ENCODE assay signal across 28 cellular contexts in the genomic region with DNA sequence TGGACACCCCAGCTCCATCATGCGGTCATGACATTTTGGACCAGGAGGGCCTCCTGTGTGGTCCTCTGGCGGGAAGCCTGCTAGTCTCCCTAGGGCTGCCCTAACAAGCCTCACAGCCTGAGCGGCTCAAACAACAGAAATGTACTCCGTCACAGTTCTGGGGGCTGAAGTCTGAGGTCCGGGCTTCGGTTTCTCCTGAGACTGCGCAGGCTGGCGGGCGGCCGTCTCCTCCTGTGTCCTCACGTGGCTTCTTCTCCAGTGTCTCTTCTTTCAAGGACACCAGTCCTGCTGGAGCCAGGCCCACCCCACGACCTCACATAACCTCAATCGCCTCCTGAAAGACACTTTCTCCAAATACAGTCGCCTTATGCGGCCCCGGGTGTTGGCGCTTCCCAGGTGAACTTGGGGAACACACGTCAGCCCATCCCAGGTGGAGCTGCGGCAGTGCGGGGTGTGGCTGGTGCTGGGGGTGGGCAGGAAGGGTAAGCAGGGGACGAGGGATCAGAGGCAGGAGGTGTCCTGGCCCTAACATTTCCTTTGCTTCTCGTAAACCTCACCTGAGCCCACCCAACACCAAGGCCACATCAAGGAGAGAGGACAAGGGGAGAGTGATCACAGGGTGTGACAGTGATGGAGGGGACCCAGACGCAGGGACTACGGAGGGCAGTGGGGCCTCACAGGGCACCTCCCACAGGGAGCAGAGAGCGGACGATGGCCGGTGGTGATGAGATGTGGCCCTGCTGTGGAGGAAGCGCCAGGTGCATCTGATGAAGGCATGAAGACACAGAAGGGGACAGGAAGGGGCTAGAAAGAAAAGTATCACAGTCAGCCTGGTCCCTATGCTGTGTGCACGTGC.
"Had no signal": no experiment of that assay in that cellular context is flagged by ENCODE, and none has a peak within 500 bp of the region (broad histone marks: within the 10 kb centered on the region; RNA-seq: fewer than 3 reads in every experiment).

No MANE protein-coding gene starts in this region.

- H3K36me3 ChIP-seq: brain microvascular endothelial cell, MG63, SJCRH30, WERI-Rb-1 had no signal

- H3K4me3 ChIP-seq: MG63, SJCRH30, SK-N-MC had no signal

- H3K4me1 ChIP-seq: SJCRH30 had no signal

- H3K9me3 ChIP-seq: MG63, SJCRH30 had no signal

- H3K27me3 ChIP-seq: brain microvascular endothelial cell, MG63 had no signal

- DNase-seq: activated CD4-positive, alpha-beta memory T cell treated with anti-CD3 and anti-CD28 coated beads, Interleukin-2, amount 10 ng/mL, durations not matched to agents 7 days and 5 days; activated CD4-positive, alpha-beta T cell treated with anti-CD3 and anti-CD28 coated beads for 1 hour; activated CD4-positive, alpha-beta T cell treated with anti-CD3 and anti-CD28 coated beads for 48 hours; activated CD4-positive, CD25-positive, alpha-beta regulatory T cell; activated CD8-positive, alpha-beta memory T cell treated with anti-CD3 and anti-CD28 coated beads for 24 hours; activated CD8-positive, alpha-beta memory T cell treated with anti-CD3 and anti-CD28 coated beads, Interleukin-2, amount 10 ng/mL, durations not matched to agents 7 days and 5 days; activated CD8-positive, alpha-beta memory T cell treated with anti-CD3 and anti-CD28 coated beads, Interleukin-2, amount 50 U/mL, for 48 hours; activated effector memory CD4-positive, alpha-beta T cell treated with Interleukin-2 at 50 U/mL for 16 hours; activated naive CD4-positive, alpha-beta T cell treated with anti-CD3 and anti-CD28 coated beads, Interleukin-2, amount 10 ng/mL, durations not matched to agents 7 days and 5 days; activated naive CD8-positive, alpha-beta T cell treated with anti-CD3 and anti-CD28 coated beads, Interleukin-2, amount 50 U/mL, for 24 hours; activated T-cell treated with anti-CD3 and anti-CD28 coated beads, Interleukin-2, amount 50 U/mL, for 48 hours; amniotic stem cell; brain microvascular endothelial cell; Kasumi-1; KG1; MG63; MV-4-11; NCI-H1092; NCI-H146; NCI-H187 treated with DMSO at 0.1 percent for 48 hours; NCI-H2081; NCI-H226; NCI-H524 treated with DMSO at 0.1 percent for 48 hours; SHP77; SJCRH30; T1000; WERI-Rb-1 had no signal

- H3K27ac ChIP-seq: brain microvascular endothelial cell, SJCRH30, SK-N-MC, WERI-Rb-1 had no signal
